ENCODE assay signal across 23 cellular contexts in genomic region chr7:66138994-66139752, GRCh38. TPM values are rescaled to one million over a fixed set of nuclear protein-coding genes. Genes with fewer than 3 reads are reported as not detected.
A peak's percentile ranks its signal among the peaks of the same experiment; 100 is the strongest.
DNase-seq lines count a peak whose midpoint lies in the region; ATAC-seq, FAIRE-seq and TF ChIP-seq lines count a peak whose summit lies in the region.
"Had no signal": no experiment of that assay in that cellular context is flagged by ENCODE, and none has a peak within 500 bp of the region (broad histone marks: within the 10 kb centered on the region; RNA-seq: fewer than 3 reads in every experiment).

No MANE protein-coding gene starts in this region.

- H3K4me3 Mint-ChIP-seq in activated CD4-positive, alpha-beta T cell treated with anti-CD3 and anti-CD28 coated beads, Interleukin-2, amount 10 ng/mL, durations not matched to agents 7 days and 5 days: no peak overlapping the region
- no peak overlapping the region for H3K4me3 Mint-ChIP-seq in activated naive CD8-positive, alpha-beta T cell treated with anti-CD3 and anti-CD28 coated beads for 36 hours
- H3K4me3 Mint-ChIP-seq: activated T-cell treated with anti-CD3 and anti-CD28 coated beads, Interleukin-2, amount 50 U/mL, for 4 hours; neural progenitor cell had no signal

- TF ChIP-seq EP300 in esophagus muscularis mucosa (IDR thresholded peaks at IDR 0.05): no peak

- no peak overlapping the region for H3K27ac Mint-ChIP-seq in activated CD4-positive, alpha-beta T cell treated with anti-CD3 and anti-CD28 coated beads, Interleukin-2, amount 10 ng/mL, durations not matched to agents 7 days and 5 days
- H3K27ac Mint-ChIP-seq in activated naive CD8-positive, alpha-beta T cell treated with anti-CD3 and anti-CD28 coated beads for 36 hours: no peak overlapping the region
- H3K27ac Mint-ChIP-seq: neural progenitor cell had no signal

- no peaks in the 10 kb centered on the region for H3K27me3 Mint-ChIP-seq in activated CD4-positive, alpha-beta T cell treated with anti-CD3 and anti-CD28 coated beads, Interleukin-2, amount 10 ng/mL, durations not matched to agents 7 days and 5 days
- no peaks in the 10 kb centered on the region for H3K27me3 Mint-ChIP-seq in activated naive CD8-positive, alpha-beta T cell treated with anti-CD3 and anti-CD28 coated beads for 36 hours

- 60% methylated on average over 8 of the region's 8 CpGs for WGBS in right cardiac atrium
- 62% methylated on average over 8 of the region's 8 CpGs for whole genome bisulfite sequencing in esophagus muscularis mucosa

- POLR2A ChIA-PET in activated CD4-positive, alpha-beta T cell treated with anti-CD3 and anti-CD28 coated beads, Interleukin-2, amount 10 ng/mL, durations not matched to agents 7 days and 5 days (lab: Charles Lee): no interaction called here

- H3K9me3 ChIP-seq in cardiac muscle cell (ENCODE audit: low read depth) (no peaks in the 10 kb centered on the region), right cardiac atrium (ENCODE audit: control insufficient read depth, low read length) (no peaks in the 10 kb centered on the region), esophagus muscularis mucosa (no peaks in the 10 kb centered on the region)
- H3K9me3 ChIP-seq: heart right ventricle, stomach had no signal

- ATAC-seq in right cardiac atrium (no peak), GM18519 (IDR thresholded peaks at IDR 0.05; ENCODE audit: low FRiP score, unreplicated experiment) (no peak)
- ATAC-seq: activated T-cell treated with anti-CD3 and anti-CD28 coated beads, Interleukin-2, amount 50 U/mL, for 4 hours; heart right ventricle had no signal

- H3K36me3 Mint-ChIP-seq in activated CD4-positive, alpha-beta T cell treated with anti-CD3 and anti-CD28 coated beads, Interleukin-2, amount 10 ng/mL, durations not matched to agents 7 days and 5 days (ENCODE audit: low read depth): peaks cover 51% of the 10 kb centered on the region
- peaks cover 29% of the 10 kb centered on the region for H3K36me3 Mint-ChIP-seq in activated naive CD8-positive, alpha-beta T cell treated with anti-CD3 and anti-CD28 coated beads for 36 hours

- no peak for TF ChIP-seq CTCF in cardiac muscle cell (IDR thresholded peaks at IDR 0.05; ENCODE audit: low read depth, low read length)
- TF ChIP-seq CTCF in esophagus muscularis mucosa (IDR thresholded peaks at IDR 0.05): no peak

- H3K27ac ChIP-seq in cardiac muscle cell (peak overlapping the region; percentile 12), right cardiac atrium (ENCODE audit: low read length) (no peak overlapping the region), esophagus muscularis mucosa (replicated peaks in 1 of 4) (peak overlapping the region in 3 of 4 donors; percentile 65 to 77 (median 66))
- H3K27ac ChIP-seq: heart right ventricle, neural progenitor cell had no signal

- FAIRE-seq in RCC 7860 (lab: Jason Lieb, UNC): peak; percentile 45
- FAIRE-seq: GM18507, TTC549, urothelium cell line had no signal

- H3K36me3 ChIP-seq in cardiac muscle cell (no peaks in the 10 kb centered on the region), esophagus muscularis mucosa (peaks cover 7 to 73% (median 44%) of the 10 kb centered on the region in 4 donors)

- peaks cover 1% of the 10 kb centered on the region for H3K4me1 Mint-ChIP-seq in activated CD4-positive, alpha-beta T cell treated with anti-CD3 and anti-CD28 coated beads, Interleukin-2, amount 10 ng/mL, durations not matched to agents 7 days and 5 days
- H3K4me1 Mint-ChIP-seq in activated naive CD8-positive, alpha-beta T cell treated with anti-CD3 and anti-CD28 coated beads for 36 hours: no peaks in the 10 kb centered on the region
- H3K4me1 Mint-ChIP-seq: neural progenitor cell had no signal

- H3K4me3 ChIP-seq in cardiac muscle cell (no peak overlapping the region), right cardiac atrium (ENCODE audit: low read length) (no peak overlapping the region), esophagus muscularis mucosa (no peak overlapping the region)
- H3K4me3 ChIP-seq: heart right ventricle, neural progenitor cell, stomach had no signal

- intact Hi-C loops in right cardiac atrium (cut with DNase I): no loop called here
- intact Hi-C loops in esophagus muscularis mucosa (cut with DNase I): no loop called here

- CTCF ChIA-PET in activated CD4-positive, alpha-beta T cell treated with anti-CD3 and anti-CD28 coated beads, Interleukin-2, amount 10 ng/mL, durations not matched to agents 7 days and 5 days (lab: Charles Lee): no interaction called here

- H3K9me3 Mint-ChIP-seq in activated CD4-positive, alpha-beta T cell treated with anti-CD3 and anti-CD28 coated beads, Interleukin-2, amount 10 ng/mL, durations not matched to agents 7 days and 5 days: no peaks in the 10 kb centered on the region
- H3K9me3 Mint-ChIP-seq in activated naive CD8-positive, alpha-beta T cell treated with anti-CD3 and anti-CD28 coated beads for 36 hours: no peaks in the 10 kb centered on the region
- H3K9me3 Mint-ChIP-seq: activated T-cell treated with anti-CD3 and anti-CD28 coated beads, Interleukin-2, amount 50 U/mL, for 4 hours; neural progenitor cell had no signal

- H3K27me3 ChIP-seq in cardiac muscle cell (no peaks in the 10 kb centered on the region), right cardiac atrium (ENCODE audit: control insufficient read depth, insufficient read depth) (no peaks in the 10 kb centered on the region), esophagus muscularis mucosa (no peaks in the 10 kb centered on the region)
- H3K27me3 ChIP-seq: heart right ventricle, neural progenitor cell, stomach had no signal

- H3K4me1 ChIP-seq in cardiac muscle cell (ENCODE audit: low read depth) (peaks cover 24% of the 10 kb centered on the region), right cardiac atrium (ENCODE audit: control insufficient read depth, insufficient read depth, low read length) (peaks cover 5% of the 10 kb centered on the region), esophagus muscularis mucosa (peaks cover 31 to 53% (median 43%) of the 10 kb centered on the region in 4 donors)
- H3K4me1 ChIP-seq: neural progenitor cell had no signal

- no peak for DNase-seq in cardiac muscle cell (ENCODE audit: low read depth in 1 of 2, low spot score in 1 of 2)
- no peak for DNase-seq in right cardiac atrium
- DNase-seq in RCC 7860 (ENCODE audit: low spot score): peak; percentile 30
- DNase-seq in esophagus muscularis mucosa (ENCODE audit: extremely low spot score): no peak
- DNase-seq in activated CD4-positive, alpha-beta T cell treated with anti-CD3 and anti-CD28 coated beads, Interleukin-2, amount 10 ng/mL, durations not matched to agents 7 days and 5 days: no peak
- no peak for DNase-seq in activated naive CD8-positive, alpha-beta T cell treated with anti-CD3 and anti-CD28 coated beads for 36 hours
- DNase-seq in DMS79 treated with DMSO at 0.1 percent for 48 hours (lab: John Stamatoyannopoulos, UW): no peak
- DNase-seq: activated T-cell treated with anti-CD3 and anti-CD28 coated beads, Interleukin-2, amount 50 U/mL, for 4 hours; amniotic stem cell; cortex of kidney; heart right ventricle; islet precursor cell; mesendoderm; NCI-H2081; NCI-H526; OCI-M1; retina; stomach had no signal

- no peak for TF ChIP-seq POLR2A in esophagus muscularis mucosa (IDR thresholded peaks at IDR 0.05; ENCODE audit: low read depth)

RNA-seq across cellular contexts. Expression of gene CRCP, which starts 24.5 kb away (rescaled TPM):
- 20.3 and 30.0 TPM in 2 replicates for total RNA-seq in cardiac muscle cell
- 10.6 and 15.5 TPM in 2 replicates for polyA plus RNA-seq in cardiac muscle cell
- total RNA-seq in right cardiac atrium: 10 to 100 TPM; 28.3 to 31.5 (median 28.9) TPM
- polyA plus RNA-seq in right cardiac atrium: 18.7 TPM
- 10 to 100 TPM; 45.9 to 61.9 (median 54.2) TPM for total RNA-seq in esophagus muscularis mucosa
- 10 to 100 TPM; 29.4 to 31.4 TPM for total RNA-seq in activated CD4-positive, alpha-beta T cell treated with anti-CD3 and anti-CD28 coated beads, Interleukin-2, amount 10 ng/mL, durations not matched to agents 7 days and 5 days
- total RNA-seq in activated naive CD8-positive, alpha-beta T cell treated with anti-CD3 and anti-CD28 coated beads for 36 hours: 10 to 100 TPM; 33.8 to 34.8 TPM
